Comparison of ENCODE assay signal across 1 cellular context in the genomic region with DNA sequence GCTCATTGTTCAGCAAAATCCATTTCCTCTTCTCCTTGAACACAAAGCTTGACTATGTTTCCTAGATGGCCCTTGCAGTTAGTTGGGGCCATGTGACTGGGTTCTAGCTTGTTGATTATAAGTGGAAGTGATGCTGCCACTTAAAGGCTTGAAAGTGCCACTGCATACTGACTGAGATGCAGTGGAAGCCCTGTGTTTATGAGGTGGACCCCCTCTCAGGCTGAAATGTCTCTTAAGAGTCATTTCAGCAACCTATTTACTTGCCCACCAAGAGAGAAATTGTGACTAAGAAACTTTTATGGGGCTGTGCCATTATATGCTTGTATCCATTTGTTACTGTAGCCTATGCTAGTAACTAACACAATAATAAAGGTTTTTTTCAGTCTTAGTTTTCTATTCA.
TF ChIP-seq lines count a peak whose summit lies in the region.

No MANE protein-coding gene starts in this region.

TF ChIP-seq in WTC11, 78 proteins besides CTCF, POLR2A, EP300 and RAD21 (continued from another document):
- TF ChIP-seq, protein P1, sequence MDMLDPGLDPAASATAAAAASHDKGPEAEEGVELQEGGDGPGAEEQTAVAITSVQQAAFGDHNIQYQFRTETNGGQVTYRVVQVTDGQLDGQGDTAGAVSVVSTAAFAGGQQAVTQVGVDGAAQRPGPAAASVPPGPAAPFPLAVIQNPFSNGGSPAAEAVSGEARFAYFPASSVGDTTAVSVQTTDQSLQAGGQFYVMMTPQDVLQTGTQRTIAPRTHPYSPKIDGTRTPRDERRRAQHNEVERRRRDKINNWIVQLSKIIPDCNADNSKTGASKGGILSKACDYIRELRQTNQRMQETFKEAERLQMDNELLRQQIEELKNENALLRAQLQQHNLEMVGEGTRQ (CRISPR knock-in tag; IDR thresholded peaks at IDR 0.05): peak; percentile 80
- TF ChIP-seq FOXP1 (CRISPR knock-in tag; IDR thresholded peaks at IDR 0.05; ENCODE audit: borderline replicate concordance): no peak
